In the genomic region with DNA sequence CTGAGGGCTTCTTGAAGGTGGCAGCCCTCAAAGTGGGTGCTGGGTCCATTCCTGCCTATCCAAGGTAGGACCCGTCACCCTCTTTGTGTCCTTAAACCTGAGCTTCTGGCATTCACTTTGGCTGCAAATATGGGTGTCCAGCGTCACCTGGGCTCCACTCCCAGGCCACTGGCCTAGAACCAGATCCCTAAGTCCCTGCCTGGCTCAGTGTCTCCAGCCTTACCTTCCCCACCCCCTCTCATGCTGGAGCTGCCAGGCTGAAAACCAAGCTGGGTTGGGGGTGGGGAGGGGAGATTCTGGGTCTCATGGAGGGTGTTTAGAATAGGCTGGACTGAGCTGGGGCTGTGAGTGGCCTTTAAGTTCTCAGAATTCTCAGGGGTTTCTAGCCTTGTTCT, we compare ENCODE assay signal across 8 cellular contexts. TPM values are rescaled to one million over a fixed set of nuclear protein-coding genes. Genes with fewer than 3 reads are reported as not detected.
DNase-seq lines count a peak whose midpoint lies in the region; ATAC-seq, FAIRE-seq and TF ChIP-seq lines count a peak whose summit lies in the region.

No MANE protein-coding gene starts in this region.

- 75 to 82% methylated on average over 2 of the region's 2 CpGs for WGBS in ectodermal cell, 2 experiments
- no CpG with 5 or more reads among the region's 2 CpGs for WGBS in neuronal stem cell (ENCODE audit: extremely low coverage in 2 of 2, insufficient read length in 2 of 2, insufficient replicate concordance in 1 of 2), 2 donors

- H2BK12ac ChIP-seq in neuronal stem cell (ENCODE audit: low read length) = no peak overlapping the region

- no peak for TF ChIP-seq POLR2A in GM12891 (IDR thresholded peaks at IDR 0.05; ENCODE audit: low read depth, low read length)

- peak overlapping the region; percentile 31 for H3K27ac Mint-ChIP-seq in CD4-positive, alpha-beta T cell
- no peak overlapping the region for H3K27ac Mint-ChIP-seq in stimulated activated naive B cell treated with anti-CD40 and anti-IgM and Interleukin-4, amounts not matched to agents 10 μg/mL and 1 μg/mL and 100 μg/mL, for 72 hours

- POLR2A ChIA-PET in CD4-positive, alpha-beta T cell (lab: Charles Lee) = interaction anchor here (1.5 kb wide), 1 partner anchor 29 kb away, joined by 5 read pairs; a partner anchor contains a TSS

- peaks cover 9% of the 10 kb centered on the region for H3K4me1 ChIP-seq in ectodermal cell (ENCODE audit: control insufficient read depth, insufficient read depth, low read length)
- peaks cover 6 to 11% of the 10 kb centered on the region in 2 donors for H3K4me1 ChIP-seq in neuronal stem cell (ENCODE audit: control insufficient read depth in 2 of 2, insufficient read depth in 1 of 2, low read depth in 1 of 2, low read length in 2 of 2)

- no peak overlapping the region for H3K27ac ChIP-seq in CD4-positive, alpha-beta T cell (ENCODE audit: low read depth, low read length)
- no peak overlapping the region for H3K27ac ChIP-seq in ectodermal cell (ENCODE audit: insufficient read depth, low read depth, low read length, poor library complexity, severe bottlenecking)
- no peak overlapping the region for H3K27ac ChIP-seq in neuronal stem cell (replicated peaks; ENCODE audit: low read length)

- H3K23ac ChIP-seq in neuronal stem cell (ENCODE audit: low read depth, low read length, poor library complexity) = no peak overlapping the region

- H2BK15ac ChIP-seq in neuronal stem cell (ENCODE audit: low read length) = peak overlapping the region; percentile 95

- no peak overlapping the region for H4K91ac ChIP-seq in neuronal stem cell (ENCODE audit: low read depth, low read length, poor library complexity)

- no peak for TF ChIP-seq CTCF in CD4-positive, alpha-beta T cell (IDR thresholded peaks at IDR 0.05)

- peaks cover 45% of the 10 kb centered on the region for H3K27me3 Mint-ChIP-seq in CD4-positive, alpha-beta T cell
- H3K27me3 Mint-ChIP-seq in stimulated activated naive B cell treated with anti-CD40 and anti-IgM and Interleukin-4, amounts not matched to agents 10 μg/mL and 1 μg/mL and 100 μg/mL, for 72 hours = peaks cover 0 to 13% of the 10 kb centered on the region in 2 donors

- peak overlapping the region; percentile 75 for H3K4me3 Mint-ChIP-seq in CD4-positive, alpha-beta T cell
- H3K4me3 Mint-ChIP-seq in stimulated activated naive B cell treated with anti-CD40 and anti-IgM and Interleukin-4, amounts not matched to agents 10 μg/mL and 1 μg/mL and 100 μg/mL, for 72 hours = peak overlapping the region in 1 of 2 donors; percentile 70

- H4K8ac ChIP-seq in neuronal stem cell (ENCODE audit: low read depth, low read length) = no peak overlapping the region

- no peaks in the 10 kb centered on the region for H3K79me1 ChIP-seq in neuronal stem cell (ENCODE audit: low read depth, low read length)

- H3K14ac ChIP-seq in neuronal stem cell (ENCODE audit: low read length) = no peak overlapping the region

- H3K4ac ChIP-seq in neuronal stem cell (ENCODE audit: low read length) = no peak overlapping the region

- H3K9me3 ChIP-seq in CD4-positive, alpha-beta T cell (ENCODE audit: control insufficient read depth, low read length) = no peaks in the 10 kb centered on the region
- H3K9me3 ChIP-seq in ectodermal cell (ENCODE audit: control insufficient read depth, low read length) (no peaks in the 10 kb centered on the region), neuronal stem cell (replicated peaks in 1 of 2; ENCODE audit: control insufficient read depth in 2 of 2, insufficient read depth in 1 of 2, low read depth in 1 of 2, low read length in 2 of 2) (peaks cover 0 to 5% of the 10 kb centered on the region in 2 donors)

- no peak for ATAC-seq in CD4-positive, alpha-beta T cell (ENCODE audit: poor library complexity)
- no peak for ATAC-seq in stimulated activated naive B cell treated with anti-CD40 and anti-IgM and Interleukin-4, amounts not matched to agents 10 μg/mL and 1 μg/mL and 100 μg/mL, for 72 hours (replicated peaks)

- H2AK5ac ChIP-seq in neuronal stem cell (ENCODE audit: low read depth, low read length) = peak overlapping the region; percentile 49

- peak overlapping the region; percentile 93 for H3K18ac ChIP-seq in neuronal stem cell (ENCODE audit: low read length)

- no peak overlapping the region for H3K9ac ChIP-seq in neuronal stem cell (ENCODE audit: low read depth, low read length, poor library complexity)

- intact Hi-C loops in CD4-positive, alpha-beta T cell (cut with DNase I, micrococcal nuclease) = no loop called here

- H2AFZ ChIP-seq in neuronal stem cell (ENCODE audit: low read length) = no peak overlapping the region

- H3K4me1 Mint-ChIP-seq in CD4-positive, alpha-beta T cell (ENCODE audit: low read depth) = peaks cover 45% of the 10 kb centered on the region
- H3K4me1 Mint-ChIP-seq in stimulated activated naive B cell treated with anti-CD40 and anti-IgM and Interleukin-4, amounts not matched to agents 10 μg/mL and 1 μg/mL and 100 μg/mL, for 72 hours = peaks cover 48 to 78% of the 10 kb centered on the region in 2 donors

- peaks cover 5% of the 10 kb centered on the region for H3K36me3 Mint-ChIP-seq in CD4-positive, alpha-beta T cell (ENCODE audit: low read depth)
- peaks cover 0 to 29% of the 10 kb centered on the region in 2 donors for H3K36me3 Mint-ChIP-seq in stimulated activated naive B cell treated with anti-CD40 and anti-IgM and Interleukin-4, amounts not matched to agents 10 μg/mL and 1 μg/mL and 100 μg/mL, for 72 hours

- CTCF ChIA-PET in CD4-positive, alpha-beta T cell (lab: Charles Lee) = interaction anchor here (3.5 kb wide), 1 partner anchor 16 kb away, joined by 18 read pairs; no protein-coding TSS in a partner anchor

- H2BK5ac ChIP-seq in neuronal stem cell (ENCODE audit: low read length) = peak overlapping the region; percentile 47

- H3K4me2 ChIP-seq in neuronal stem cell (ENCODE audit: insufficient read depth, low read length, poor library complexity, severe bottlenecking) = no peak overlapping the region

- DNase-seq in CD4-positive, alpha-beta T cell = no peak
- DNase-seq in NAMALWA (ENCODE audit: low spot score) (peak; percentile 2), neuronal stem cell (ENCODE audit: low spot score) (no peak), foreskin melanocyte (no peak), GM12891 (ENCODE audit: insufficient read length, low spot score) (no peak), RCC 7860 (ENCODE audit: low spot score) (no peak)
- no peak for DNase-seq in stimulated activated naive B cell treated with anti-CD40 and anti-IgM and Interleukin-4, amounts not matched to agents 10 μg/mL and 1 μg/mL and 100 μg/mL, for 72 hours

- FAIRE-seq in GM12891 (lab: Jason Lieb, UNC) = no peak
- FAIRE-seq in RCC 7860 (lab: Jason Lieb, UNC) = no peak

- H3K9me3 Mint-ChIP-seq in CD4-positive, alpha-beta T cell = no peaks in the 10 kb centered on the region
- H3K9me3 Mint-ChIP-seq in stimulated activated naive B cell treated with anti-CD40 and anti-IgM and Interleukin-4, amounts not matched to agents 10 μg/mL and 1 μg/mL and 100 μg/mL, for 72 hours = no peaks in the 10 kb centered on the region

- no peak overlapping the region for H2BK120ac ChIP-seq in neuronal stem cell (ENCODE audit: low read depth, low read length)

- peak overlapping the region; percentile 23 for H3K4me3 ChIP-seq in ectodermal cell (ENCODE audit: insufficient read depth, low read depth, low read length)
- no peak overlapping the region for H3K4me3 ChIP-seq in neuronal stem cell (ENCODE audit: low read length in 2 of 2)

- H3K36me3 ChIP-seq in ectodermal cell (ENCODE audit: control insufficient read depth, insufficient read depth, low read length) (no peaks in the 10 kb centered on the region), neuronal stem cell (replicated peaks in 1 of 2; ENCODE audit: control insufficient read depth in 2 of 2, insufficient read depth in 2 of 2, low read length in 2 of 2) (no peaks in the 10 kb centered on the region)

- peaks cover 19% of the 10 kb centered on the region for H3K27me3 ChIP-seq in CD4-positive, alpha-beta T cell (ENCODE audit: control insufficient read depth, insufficient read depth, low read length)
- H3K27me3 ChIP-seq in ectodermal cell (ENCODE audit: control insufficient read depth, insufficient read depth, low read length, poor library complexity, severe bottlenecking) (peaks cover 58% of the 10 kb centered on the region), neuronal stem cell (ENCODE audit: control insufficient read depth in 3 of 3, insufficient read depth in 3 of 3, low read depth in 1 of 3, low read length in 3 of 3) (peaks cover 17 to 56% (median 53%) of the 10 kb centered on the region in 3 experiments)

TF ChIP-seq in GM12891, 5 proteins besides CTCF, POLR2A, EP300 and RAD21:
- TF ChIP-seq SPI1 (IDR thresholded peaks at IDR 0.05; ENCODE audit: low read depth, low read length) (no peak), PAX5 (IDR thresholded peaks at IDR 0.05; ENCODE audit: insufficient read depth, low read length, severe bottlenecking) (no peak), POLR2AphosphoS5 (IDR thresholded peaks at IDR 0.05; ENCODE audit: low read depth, low read length) (no peak), TAF1 (IDR thresholded peaks at IDR 0.05; ENCODE audit: low read depth, low read length) (no peak), POU2F2 (IDR thresholded peaks at IDR 0.05; ENCODE audit: low read depth, low read length) (no peak)

RNA-seq across cellular contexts. Expression of a gene that starts 12.4 kb away (rescaled TPM):
- 1 to 10 TPM; 1.5 to 2.1 TPM for total RNA-seq in CD4-positive, alpha-beta T cell
- 5.6 TPM for polyA plus RNA-seq in ectodermal cell (2013, experiment 1 of 4)
- 5.4 TPM for polyA plus RNA-seq in ectodermal cell (2013, experiment 2 of 4)
- 3.2 TPM for polyA plus RNA-seq in ectodermal cell (2013, experiment 3 of 4)
- polyA plus RNA-seq in ectodermal cell (2013, experiment 4 of 4) = 3.1 TPM
- 3.9 TPM for polyA plus RNA-seq in neuronal stem cell (2013, experiment 1 of 2)
- polyA plus RNA-seq in neuronal stem cell (2013, experiment 2 of 2) = 4.1 TPM
- 11.7 TPM for polyA plus RNA-seq in GM12891 (2012; ENCODE audit: low read depth, missing spikeins)

RNA-seq across cellular contexts. Expression of a gene that starts 29.4 kb away (rescaled TPM):
- total RNA-seq in CD4-positive, alpha-beta T cell = 100 to 1,000 TPM; 162 to 164 TPM
- polyA plus RNA-seq in ectodermal cell (2013, experiment 1 of 4) = 215 TPM
- polyA plus RNA-seq in ectodermal cell (2013, experiment 2 of 4) = 192 TPM
- polyA plus RNA-seq in ectodermal cell (2013, experiment 3 of 4) = 159 TPM
- polyA plus RNA-seq in ectodermal cell (2013, experiment 4 of 4) = 177 TPM
- 93.1 TPM for polyA plus RNA-seq in neuronal stem cell (2013, experiment 1 of 2)
- polyA plus RNA-seq in neuronal stem cell (2013, experiment 2 of 2) = 91.5 TPM
- polyA plus RNA-seq in GM12891 (2012; ENCODE audit: low read depth, missing spikeins) = 175 TPM

RNA-seq across cellular contexts. Expression of a gene that starts 52.4 kb away (rescaled TPM):
- 100 to 1,000 TPM; 229 to 253 TPM for total RNA-seq in CD4-positive, alpha-beta T cell
- 61.9 TPM for polyA plus RNA-seq in ectodermal cell (2013, experiment 1 of 4)
- polyA plus RNA-seq in ectodermal cell (2013, experiment 2 of 4) = 58.3 TPM
- polyA plus RNA-seq in ectodermal cell (2013, experiment 3 of 4) = 45.3 TPM
- 55.3 TPM for polyA plus RNA-seq in ectodermal cell (2013, experiment 4 of 4)
- 31.5 TPM for polyA plus RNA-seq in neuronal stem cell (2013, experiment 1 of 2)
- 29.4 TPM for polyA plus RNA-seq in neuronal stem cell (2013, experiment 2 of 2)
- 248 TPM for polyA plus RNA-seq in GM12891 (2012; ENCODE audit: low read depth, missing spikeins)
